In the genomic region with DNA sequence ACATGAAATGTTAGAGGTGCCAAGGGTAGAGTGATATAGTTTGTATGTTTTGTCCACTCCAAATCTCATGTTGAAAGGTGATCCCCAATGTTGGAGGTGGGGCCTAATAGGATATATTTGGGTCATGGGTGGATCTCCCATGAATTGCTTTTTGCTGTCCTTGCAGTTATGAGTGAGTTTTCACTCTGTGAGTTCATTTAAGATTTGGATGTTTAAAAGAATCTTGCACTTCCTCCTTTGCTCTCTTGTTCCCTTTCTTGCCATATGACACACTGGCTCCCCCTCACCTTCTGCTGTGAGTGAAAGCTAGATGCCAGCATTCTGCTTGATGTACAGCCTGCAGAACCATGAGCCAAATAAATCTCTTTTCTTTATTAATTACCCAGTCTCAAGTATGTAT, we compare ENCODE assay signal across 20 cellular contexts.
DNase-seq lines count a peak whose midpoint lies in the region; ATAC-seq, FAIRE-seq and TF ChIP-seq lines count a peak whose summit lies in the region.
"Had no signal": no experiment of that assay in that cellular context is flagged by ENCODE, and none has a peak within 500 bp of the region (broad histone marks: within the 10 kb centered on the region; RNA-seq: fewer than 3 reads in every experiment).

No MANE protein-coding gene starts in this region.

- H3K9me3 ChIP-seq in HepG2 (ENCODE audit: low read length) (peaks cover 18% of the 10 kb centered on the region), right lobe of liver (no peaks in the 10 kb centered on the region), SK-N-SH (no peaks in the 10 kb centered on the region)

- CTCF ChIA-PET in HepG2 (lab: Yijun Ruan, JAX; ENCODE audit: low intra/inter-chr PET ratio, low total read pairs), result no interaction called here
- CTCF ChIA-PET in activated CD4-positive, alpha-beta memory T cell treated with anti-CD3 and anti-CD28 coated beads, Interleukin-2, amount 10 ng/mL, durations not matched to agents 7 days and 5 days (lab: Charles Lee), result no interaction called here
- CTCF ChIA-PET in SK-N-SH (lab: Yijun Ruan, JAX), result no interaction called here

- H3K9me2 ChIP-seq in SK-N-SH, result no peaks in the 10 kb centered on the region

- H3K4me2 ChIP-seq in HepG2 (ENCODE audit: low read depth, low read length) (no peak overlapping the region), SK-N-SH (no peak overlapping the region)
- H3K4me2 ChIP-seq: BLaER1, GM23338 had no signal

- in situ Hi-C loops in HepG2 (cut with HindIII; ENCODE audit: extremely low pct_ligation_motif_present, low pct_unique_long_range_greater_than_20kb), result no loop called here

- no peak overlapping the region for H3K4me3 Mint-ChIP-seq in activated CD4-positive, alpha-beta memory T cell treated with anti-CD3 and anti-CD28 coated beads, Interleukin-2, amount 10 ng/mL, durations not matched to agents 7 days and 5 days
- H3K4me3 Mint-ChIP-seq: CD14-positive monocyte; CD4-positive, alpha-beta memory T cell; GM23338 had no signal

- intact Hi-C loops in HepG2 (cut with micrococcal nuclease; ENCODE audit: unreplicated experiment) (no loop called here), right lobe of liver (cut with DNase I) (no loop called here)

- H3K9ac ChIP-seq in HepG2 (ENCODE audit: insufficient read depth, low read depth, low read length), result no peak overlapping the region
- H3K9ac ChIP-seq in SK-N-SH, result no peak overlapping the region
- H3K9ac ChIP-seq: BLaER1 had no signal

- no peaks in the 10 kb centered on the region for H3K36me3 ChIP-seq in HepG2 (replicated peaks in 1 of 2; ENCODE audit: control insufficient read depth in 1 of 2, insufficient read depth in 2 of 2, low read length in 2 of 2)
- H3K36me3 ChIP-seq in right lobe of liver, result no peaks in the 10 kb centered on the region
- H3K36me3 ChIP-seq in SK-N-SH (replicated peaks in 1 of 2; ENCODE audit: control insufficient read depth in 1 of 2, insufficient read depth in 2 of 2, low read length in 1 of 2), result no peaks in the 10 kb centered on the region
- H3K36me3 ChIP-seq: BLaER1 had no signal

- DNase-seq in HepG2 (ENCODE audit: low spot score) (no peak), right lobe of liver (no peak), Kasumi-1 (lab: John Stamatoyannopoulos, UW) (peak; percentile 61 to 74), OCI-M1 (lab: John Stamatoyannopoulos, UW) (peak; percentile 52), SK-N-SH (no peak)
- DNase-seq in activated CD4-positive, alpha-beta memory T cell treated with anti-CD3 and anti-CD28 coated beads, Interleukin-2, amount 10 ng/mL, durations not matched to agents 7 days and 5 days, result no peak
- DNase-seq: ACHN; CD4-positive, alpha-beta memory T cell; DMS153; DMS79; GDM1; HCEC 1CT had no signal

- BruUV-seq in HepG2 (replicated peaks; lab: Mats Ljungman, UMichigan), result no TSS peak

- H3K27ac Mint-ChIP-seq in activated CD4-positive, alpha-beta memory T cell treated with anti-CD3 and anti-CD28 coated beads, Interleukin-2, amount 10 ng/mL, durations not matched to agents 7 days and 5 days, result no peak overlapping the region
- H3K27ac Mint-ChIP-seq: CD4-positive, alpha-beta memory T cell; GM23338 had no signal

- TF ChIP-seq RAD21 in HepG2 (CRISPR knock-in tag; IDR thresholded peaks at IDR 0.05), result no peak
- TF ChIP-seq RAD21 in SK-N-SH (IDR thresholded peaks at IDR 0.05; ENCODE audit: low read length), result no peak

- no peak overlapping the region for H3K4me3 ChIP-seq in HepG2 (replicated peaks in 1 of 3; ENCODE audit: insufficient read depth in 1 of 3, low read depth in 2 of 3, low read length in 3 of 3)
- H3K4me3 ChIP-seq in right lobe of liver, result no peak overlapping the region
- no peak overlapping the region for H3K4me3 ChIP-seq in SK-N-SH (ENCODE audit: low read depth in 2 of 2, low read length in 1 of 2)
- H3K4me3 ChIP-seq: BLaER1, GM23338 had no signal

- no peaks in the 10 kb centered on the region for H3F3A ChIP-seq in SK-N-SH (replicated peaks; ENCODE audit: insufficient read depth)

- H3K27ac ChIP-seq in HepG2 (ENCODE audit: extremely low read length, insufficient read depth, low read length) (no peak overlapping the region), right lobe of liver (no peak overlapping the region), SK-N-SH (ENCODE audit: low read depth in 2 of 2, low read length in 1 of 2) (no peak overlapping the region)
- H3K27ac ChIP-seq: BLaER1 had no signal

- no peak for ATAC-seq in HepG2
- no peak for ATAC-seq in right lobe of liver
- ATAC-seq in GM21528 (IDR thresholded peaks at IDR 0.05; ENCODE audit: low FRiP score, unreplicated experiment), result no peak
- ATAC-seq: GM23338 had no signal

- peaks cover 18% of the 10 kb centered on the region for H3K9me3 Mint-ChIP-seq in activated CD4-positive, alpha-beta memory T cell treated with anti-CD3 and anti-CD28 coated beads, Interleukin-2, amount 10 ng/mL, durations not matched to agents 7 days and 5 days

- no peak for TF ChIP-seq EP300 in HepG2 (IDR thresholded peaks at IDR 0.05; ENCODE audit: low read depth in 2 of 2, low read length in 2 of 2)
- TF ChIP-seq EP300 in HepG2 (CRISPR knock-in tag; IDR thresholded peaks at IDR 0.05; ENCODE audit: borderline replicate concordance), result no peak
- TF ChIP-seq EP300 in SK-N-SH (IDR thresholded peaks at IDR 0.05; ENCODE audit: borderline replicate concordance in 1 of 2, low read depth in 1 of 2, low read length in 1 of 2), result no peak

- no peaks in the 10 kb centered on the region for H3K36me3 Mint-ChIP-seq in activated CD4-positive, alpha-beta memory T cell treated with anti-CD3 and anti-CD28 coated beads, Interleukin-2, amount 10 ng/mL, durations not matched to agents 7 days and 5 days (ENCODE audit: low read depth)
- H3K36me3 Mint-ChIP-seq: CD14-positive monocyte; CD4-positive, alpha-beta memory T cell had no signal

- no peak for TF ChIP-seq CTCF in HepG2 (CRISPR knock-in tag; IDR thresholded peaks at IDR 0.05)
- TF ChIP-seq CTCF in right lobe of liver (IDR thresholded peaks at IDR 0.05), result no peak
- TF ChIP-seq CTCF in SK-N-SH (IDR thresholded peaks at IDR 0.05), result no peak

- H2AFZ ChIP-seq in HepG2 (ENCODE audit: low read length) (no peak overlapping the region), SK-N-SH (ENCODE audit: low read depth) (no peak overlapping the region)
- H2AFZ ChIP-seq: GM23338 had no signal

- H3K27me3 ChIP-seq in HepG2 (ENCODE audit: control insufficient read depth in 1 of 2, insufficient read depth in 2 of 2, low read length in 2 of 2), result peaks cover 1 to 2% of the 10 kb centered on the region in 2 experiments; a peak in 3 of 5 replicates
- no peaks in the 10 kb centered on the region for H3K27me3 ChIP-seq in right lobe of liver
- no peaks in the 10 kb centered on the region for H3K27me3 ChIP-seq in SK-N-SH (ENCODE audit: insufficient read depth)
- H3K27me3 ChIP-seq: BLaER1 had no signal

- FAIRE-seq in HepG2 (lab: Jason Lieb, UNC), result no peak
- FAIRE-seq: A204.1, GM12892, GM18507, H54 had no signal

- POLR2A ChIA-PET in HepG2 (lab: Yijun Ruan, JAX) (no interaction called here), SK-N-SH (lab: Yijun Ruan, JAX) (no interaction called here)
- POLR2A ChIA-PET in activated CD4-positive, alpha-beta memory T cell treated with anti-CD3 and anti-CD28 coated beads, Interleukin-2, amount 10 ng/mL, durations not matched to agents 7 days and 5 days (lab: Charles Lee), result no interaction called here

- H3K4me1 Mint-ChIP-seq in activated CD4-positive, alpha-beta memory T cell treated with anti-CD3 and anti-CD28 coated beads, Interleukin-2, amount 10 ng/mL, durations not matched to agents 7 days and 5 days, result no peaks in the 10 kb centered on the region
- H3K4me1 Mint-ChIP-seq: CD14-positive monocyte; CD4-positive, alpha-beta memory T cell; GM23338 had no signal

- TF ChIP-seq POLR2A in HepG2 (IDR thresholded peaks at IDR 0.05; ENCODE audit: insufficient read depth in 1 of 2, low read depth in 2 of 2, low read length in 2 of 2), result no peak
- TF ChIP-seq POLR2A in right lobe of liver (IDR thresholded peaks at IDR 0.05), result no peak

- no peaks in the 10 kb centered on the region for H3K79me2 ChIP-seq in HepG2 (ENCODE audit: insufficient read depth, low read length)
- no peaks in the 10 kb centered on the region for H3K79me2 ChIP-seq in SK-N-SH (ENCODE audit: insufficient read depth)

- H4K20me1 ChIP-seq in HepG2 (ENCODE audit: insufficient read depth, low read length), result no peaks in the 10 kb centered on the region
- no peaks in the 10 kb centered on the region for H4K20me1 ChIP-seq in SK-N-SH (ENCODE audit: insufficient read depth)
- H4K20me1 ChIP-seq: BLaER1 had no signal

- H3K27me3 Mint-ChIP-seq in activated CD4-positive, alpha-beta memory T cell treated with anti-CD3 and anti-CD28 coated beads, Interleukin-2, amount 10 ng/mL, durations not matched to agents 7 days and 5 days, result no peaks in the 10 kb centered on the region
- H3K27me3 Mint-ChIP-seq: CD4-positive, alpha-beta memory T cell had no signal

- H3K4me1 ChIP-seq in HepG2 (ENCODE audit: insufficient read depth, low read length), result no peaks in the 10 kb centered on the region
- H3K4me1 ChIP-seq in right lobe of liver, result peaks cover 0 to 26% (median 11%) of the 10 kb centered on the region in 4 donors
- H3K4me1 ChIP-seq in SK-N-SH (ENCODE audit: control insufficient read depth in 1 of 2, insufficient read depth in 2 of 2, low read depth in 1 of 2, low read length in 1 of 2), result no peaks in the 10 kb centered on the region; a peak in 1 of 4 replicates
- H3K4me1 ChIP-seq: BLaER1 had no signal

TF ChIP-seq in HepG2, 621 proteins besides CTCF, POLR2A, EP300 and RAD21 (continues in another document):
- TF ChIP-seq, protein P1, sequence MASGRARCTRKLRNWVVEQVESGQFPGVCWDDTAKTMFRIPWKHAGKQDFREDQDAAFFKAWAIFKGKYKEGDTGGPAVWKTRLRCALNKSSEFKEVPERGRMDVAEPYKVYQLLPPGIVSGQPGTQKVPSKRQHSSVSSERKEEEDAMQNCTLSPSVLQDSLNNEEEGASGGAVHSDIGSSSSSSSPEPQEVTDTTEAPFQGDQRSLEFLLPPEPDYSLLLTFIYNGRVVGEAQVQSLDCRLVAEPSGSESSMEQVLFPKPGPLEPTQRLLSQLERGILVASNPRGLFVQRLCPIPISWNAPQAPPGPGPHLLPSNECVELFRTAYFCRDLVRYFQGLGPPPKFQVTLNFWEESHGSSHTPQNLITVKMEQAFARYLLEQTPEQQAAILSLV (CRISPR knock-in tag; IDR thresholded peaks at IDR 0.05; ENCODE audit: borderline replicate concordance), result no peak
- TF ChIP-seq MAFF (IDR thresholded peaks at IDR 0.05; ENCODE audit: low read depth, low read length), result peak; percentile 37

TF ChIP-seq in SK-N-SH, 30 proteins besides CTCF, POLR2A, EP300 and RAD21 (continues in another document):
- TF ChIP-seq NRF1 (IDR thresholded peaks at IDR 0.05; ENCODE audit: low read depth, low read length) (no peak), TEAD4 (IDR thresholded peaks at IDR 0.05; ENCODE audit: borderline replicate concordance, insufficient read depth) (no peak), EZH2phosphoT487 (IDR thresholded peaks at IDR 0.05; ENCODE audit: borderline replicate concordance, low read depth) (no peak), TAF1 (IDR thresholded peaks at IDR 0.05; ENCODE audit: borderline replicate concordance, low read depth, low read length) (no peak), POLR2AphosphoS5 (IDR thresholded peaks at IDR 0.05; ENCODE audit: low read depth, low read length) (no peak), FOSL2 (IDR thresholded peaks at IDR 0.05; ENCODE audit: borderline replicate concordance, low read depth) (no peak)

Comparison
In these comparisons a context has a peak if more than half of its experiments do, and no peak if none do; other contexts are left out.
1. DNase-seq: peak in Kasumi-1 (2 of 2) and OCI-M1 (single experiment); none in HepG2 (single experiment), right lobe of liver (0 of 3), activated CD4-positive, alpha-beta memory T cell treated with anti-CD3 and anti-CD28 coated beads, Interleukin-2, amount 10 ng/mL, durations not matched to agents 7 days and 5 days (single experiment) and SK-N-SH (single experiment).